11 cellular contexts compared by ENCODE assay signal in the genomic region with DNA sequence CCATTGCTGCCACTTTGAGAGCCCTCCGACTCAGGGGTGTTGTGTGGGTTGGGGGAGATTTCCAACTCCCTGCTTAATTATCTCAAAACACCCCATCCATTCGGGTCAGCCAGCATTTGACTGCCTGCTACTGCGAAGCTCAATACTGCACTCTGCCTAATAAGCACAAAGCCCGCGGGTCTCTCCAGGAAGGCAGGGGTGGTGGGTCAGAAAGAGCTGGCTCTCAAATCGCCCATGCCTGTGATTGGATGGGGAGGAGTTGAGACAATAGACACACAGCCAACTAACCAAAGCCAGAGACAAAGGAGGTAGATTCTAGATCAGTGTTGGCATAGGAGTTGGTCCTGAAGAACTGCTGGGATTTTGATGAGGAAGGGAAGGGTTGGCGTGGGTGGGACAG. TPM values are rescaled to one million over a fixed set of nuclear protein-coding genes. Genes with fewer than 3 reads are reported as not detected.
A peak's percentile ranks its signal among the peaks of the same experiment; 100 is the strongest.
DNase-seq lines count a peak whose midpoint lies in the region; ATAC-seq and TF ChIP-seq lines count a peak whose summit lies in the region.
"Had no signal": no experiment of that assay in that cellular context is flagged by ENCODE, and none has a peak within 500 bp of the region (broad histone marks: within the 10 kb centered on the region; RNA-seq: fewer than 3 reads in every experiment).

No MANE protein-coding gene starts in this region.

- in situ Hi-C loops in gastrocnemius medialis (cut with MboI; ENCODE audit: low sequenced_read_pairs in 4 of 4) = no loop called here

- H3K9me3 ChIP-seq in esophagus (ENCODE audit: control insufficient read depth in 2 of 2, insufficient read depth in 1 of 2, low read depth in 1 of 2, low read length in 1 of 2) (no peaks in the 10 kb centered on the region), gastrocnemius medialis (no peaks in the 10 kb centered on the region)

- H3K27ac ChIP-seq in esophagus (ENCODE audit: low read depth in 2 of 2, low read length in 1 of 2) (peak overlapping the region; percentile 52 to 62), gastrocnemius medialis (peak overlapping the region; percentile 71 to 87 (median 82))
- H3K27ac ChIP-seq: VCaP had no signal

- TF ChIP-seq CTCF in gastrocnemius medialis (IDR thresholded peaks at IDR 0.05 in 4 of 5, conservative IDR thresholded peaks at IDR 0.05 in 1 of 5) = no peak
- TF ChIP-seq CTCF in GM20000 (IDR thresholded peaks at IDR 0.05; ENCODE audit: extremely low read depth, missing control alignments) = no peak

- DNase-seq in Daoy (ENCODE audit: low read depth) (peak; percentile 36), SW480 (ENCODE audit: low spot score) (peak; percentile 49), gastrocnemius medialis (no peak), GM20000 (ENCODE audit: low spot score) (no peak), cerebellum (ENCODE audit: low spot score) (no peak)
- DNase-seq: DMS53 had no signal

- H3K36me3 ChIP-seq in esophagus (ENCODE audit: control insufficient read depth in 2 of 2, insufficient read depth in 2 of 2, low read length in 1 of 2) = no peaks in the 10 kb centered on the region
- no peaks in the 10 kb centered on the region for H3K36me3 ChIP-seq in gastrocnemius medialis

- H3K27me3 ChIP-seq in esophagus (ENCODE audit: control insufficient read depth in 1 of 2, insufficient read depth in 2 of 2, low read length in 2 of 2) = no peaks in the 10 kb centered on the region
- no peaks in the 10 kb centered on the region for H3K27me3 ChIP-seq in gastrocnemius medialis

- 73 to 85% methylated on average over 7 of the region's 7 CpGs for WGBS in esophagus, 2 donors

- H3K4me3 ChIP-seq in esophagus (ENCODE audit: low read depth in 1 of 2, low read length in 2 of 2) (no peak overlapping the region), gastrocnemius medialis (peak overlapping the region in 1 of 4 donors; percentile 13)

- no peak for TF ChIP-seq POLR2A in gastrocnemius medialis (IDR thresholded peaks at IDR 0.05)

- ATAC-seq in gastrocnemius medialis = no peak
- ATAC-seq in GM21367 (IDR thresholded peaks at IDR 0.05; ENCODE audit: unreplicated experiment) = no peak
- no peak for ATAC-seq in HG02610 (IDR thresholded peaks at IDR 0.05; ENCODE audit: unreplicated experiment)

- H3K4me1 ChIP-seq in esophagus (ENCODE audit: control insufficient read depth in 2 of 2, insufficient read depth in 2 of 2, low read length in 1 of 2) (peaks cover 2 to 7% of the 10 kb centered on the region in 2 donors), gastrocnemius medialis (peaks cover 15 to 17% of the 10 kb centered on the region in 2 donors)

- intact Hi-C loops in gastrocnemius medialis (cut with DNase I; ENCODE audit: low total_unique reads) = no loop called here

RNA-seq across cellular contexts. Expression of a gene that starts 2.3 kb away (rescaled TPM):
- total RNA-seq in Daoy (2014; rRNA removed; shearing (Covaris generic)) = 7.5 and 13.7 TPM in 2 replicates
- polyA plus RNA-seq in esophagus = 10 to 100 TPM in 1 of 2 donors, 1 to 10 TPM in 1; 9.4 to 26.8 TPM
- 10 to 100 TPM in 2 of 4 donors, 1 to 10 TPM in 2; 6.1 to 15.7 (median 9.8) TPM for total RNA-seq in gastrocnemius medialis
- total RNA-seq in cerebellum = 8.1 TPM

RNA-seq across cellular contexts. Expression of a gene that starts 22.4 kb away (rescaled TPM):
- total RNA-seq in Daoy (2014; rRNA removed; shearing (Covaris generic)) = 0.12 and 3.0 TPM in 2 replicates
- under 1 TPM; 0.28 to 0.61 TPM for polyA plus RNA-seq in esophagus
- total RNA-seq in gastrocnemius medialis (not detected), cerebellum (not detected)

RNA-seq across cellular contexts. Expression of a gene that starts 40.4 kb away (rescaled TPM):
- not detected in 2 replicates for total RNA-seq in Daoy (2014; rRNA removed; shearing (Covaris generic))
- 1 to 10 TPM in 1 of 2 donors, under 1 TPM in 1; 0.49 to 2.1 TPM for polyA plus RNA-seq in esophagus
- total RNA-seq in gastrocnemius medialis (under 1 TPM in 3 of 4 donors, not detected in 1; 0.10 to 0.64 (median 0.39) TPM), cerebellum (0.64 TPM)
- polyA plus RNA-seq: aorta had no signal

Comparison
In these comparisons a context has a peak if more than half of its experiments do, and no peak if none do; other contexts are left out.
1. DNase-seq: peak in Daoy (single experiment) and SW480 (single experiment); none in gastrocnemius medialis (0 of 2), GM20000 (single experiment) and cerebellum (single experiment).